In genomic region chr1:197862671-197863070, GRCh38 we compare ENCODE assay signal across 17 cellular contexts. TPM values are rescaled to one million over a fixed set of nuclear protein-coding genes. Genes with fewer than 3 reads are reported as not detected.
"Had no signal": no experiment of that assay in that cellular context is flagged by ENCODE, and none has a peak within 500 bp of the region (broad histone marks: within the 10 kb centered on the region; RNA-seq: fewer than 3 reads in every experiment).

No MANE protein-coding gene starts in this region.

- ATAC-seq: activated T-cell treated with anti-CD3 and anti-CD28 coated beads, Interleukin-2, amount 50 U/mL, for 72 hours; heart left ventricle; pancreas had no signal

- H3K4me1 Mint-ChIP-seq: activated CD4-positive, alpha-beta memory T cell treated with anti-CD3 and anti-CD28 coated beads, Interleukin-2, amount 10 ng/mL, durations not matched to agents 7 days and 5 days; activated naive CD8-positive, alpha-beta T cell treated with anti-CD3 and anti-CD28 coated beads, Interleukin-2, amount 10 ng/mL, durations not matched to agents 7 days and 5 days; neural crest cell had no signal

- DNase-seq: activated CD4-positive, alpha-beta memory T cell treated with anti-CD3 and anti-CD28 coated beads, Interleukin-2, amount 10 ng/mL, durations not matched to agents 7 days and 5 days; activated gamma-delta T cell treated with Interleukin-2 at 50 U/mL for 16 hours; activated naive CD8-positive, alpha-beta T cell treated with anti-CD3 and anti-CD28 coated beads, Interleukin-2, amount 10 ng/mL, durations not matched to agents 7 days and 5 days; activated T-cell treated with anti-CD3 and anti-CD28 coated beads, Interleukin-2, amount 50 U/mL, for 72 hours; anterior cingulate cortex; dorsolateral prefrontal cortex; esophagus squamous epithelium; heart left ventricle; pancreas; stimulated activated CD4-positive, alpha-beta T cell treated with anti-CD3 and anti-CD28 coated beads, Interleukin-15, amount 100 ng/mL, for 24 hours; stimulated activated CD4-positive, alpha-beta T cell treated with anti-CD3 and anti-CD28 coated beads, Interleukin-4, amount 100 ng/mL, for 24 hours; upper lobe of left lung had no signal

- H3K36me3 Mint-ChIP-seq: activated naive CD8-positive, alpha-beta T cell treated with anti-CD3 and anti-CD28 coated beads, Interleukin-2, amount 10 ng/mL, durations not matched to agents 7 days and 5 days had no signal

- H3K4me3 Mint-ChIP-seq: activated CD4-positive, alpha-beta memory T cell treated with anti-CD3 and anti-CD28 coated beads, Interleukin-2, amount 10 ng/mL, durations not matched to agents 7 days and 5 days; activated naive CD8-positive, alpha-beta T cell treated with anti-CD3 and anti-CD28 coated beads, Interleukin-2, amount 10 ng/mL, durations not matched to agents 7 days and 5 days; activated T-cell treated with anti-CD3 and anti-CD28 coated beads, Interleukin-2, amount 50 U/mL, for 72 hours; neural crest cell; stimulated activated naive CD8-positive, alpha-beta T cell treated with anti-CD3 and anti-CD28 coated beads, Interleukin-15, Interleukin-2, amounts not matched to agents 100 ng/mL and 50 ng/mL, for 24 hours had no signal

- H3K27me3 Mint-ChIP-seq: activated CD4-positive, alpha-beta memory T cell treated with anti-CD3 and anti-CD28 coated beads, Interleukin-2, amount 10 ng/mL, durations not matched to agents 7 days and 5 days; stimulated activated naive CD8-positive, alpha-beta T cell treated with anti-CD3 and anti-CD28 coated beads, Interleukin-15, Interleukin-2, amounts not matched to agents 100 ng/mL and 50 ng/mL, for 24 hours had no signal

- H3K4me3 ChIP-seq: dorsolateral prefrontal cortex, esophagus squamous epithelium, heart left ventricle, pancreas, upper lobe of left lung had no signal

- H3K9me3 ChIP-seq: esophagus squamous epithelium, heart left ventricle, pancreas, upper lobe of left lung had no signal

- H3K27ac ChIP-seq: dorsolateral prefrontal cortex, esophagus squamous epithelium, heart left ventricle, pancreas, upper lobe of left lung had no signal

- H3K4me1 ChIP-seq: esophagus squamous epithelium, heart left ventricle, pancreas, upper lobe of left lung had no signal

- H3K9me3 Mint-ChIP-seq: activated CD4-positive, alpha-beta memory T cell treated with anti-CD3 and anti-CD28 coated beads, Interleukin-2, amount 10 ng/mL, durations not matched to agents 7 days and 5 days; activated naive CD8-positive, alpha-beta T cell treated with anti-CD3 and anti-CD28 coated beads, Interleukin-2, amount 10 ng/mL, durations not matched to agents 7 days and 5 days; activated T-cell treated with anti-CD3 and anti-CD28 coated beads, Interleukin-2, amount 50 U/mL, for 72 hours; neural crest cell; stimulated activated naive CD8-positive, alpha-beta T cell treated with anti-CD3 and anti-CD28 coated beads, Interleukin-15, Interleukin-2, amounts not matched to agents 100 ng/mL and 50 ng/mL, for 24 hours had no signal

- H3K36me3 ChIP-seq: esophagus squamous epithelium, heart left ventricle, pancreas, upper lobe of left lung had no signal

- H3K27ac Mint-ChIP-seq: activated CD4-positive, alpha-beta memory T cell treated with anti-CD3 and anti-CD28 coated beads, Interleukin-2, amount 10 ng/mL, durations not matched to agents 7 days and 5 days; activated naive CD8-positive, alpha-beta T cell treated with anti-CD3 and anti-CD28 coated beads, Interleukin-2, amount 10 ng/mL, durations not matched to agents 7 days and 5 days; stimulated activated naive CD8-positive, alpha-beta T cell treated with anti-CD3 and anti-CD28 coated beads, Interleukin-15, Interleukin-2, amounts not matched to agents 100 ng/mL and 50 ng/mL, for 24 hours had no signal

- H3K27me3 ChIP-seq: esophagus squamous epithelium, heart left ventricle, pancreas, upper lobe of left lung had no signal

RNA-seq across cellular contexts. Expression of gene C1orf53, which starts 39.8 kb away (rescaled TPM):
- total RNA-seq: activated T-cell treated with anti-CD3 and anti-CD28 coated beads, Interleukin-2, amount 50 U/mL, for 72 hours had no signal

RNA-seq across cellular contexts. Expression of gene LHX9, which starts 54.5 kb away (rescaled TPM):
- total RNA-seq: activated CD4-positive, alpha-beta memory T cell treated with anti-CD3 and anti-CD28 coated beads, Interleukin-2, amount 10 ng/mL, durations not matched to agents 7 days and 5 days; activated naive CD8-positive, alpha-beta T cell treated with anti-CD3 and anti-CD28 coated beads, Interleukin-2, amount 10 ng/mL, durations not matched to agents 7 days and 5 days; chondrocyte; esophagus squamous epithelium; mesenteric fat pad; neural crest cell had no signal
- polyA plus RNA-seq: keratinocyte had no signal
